26 cellular contexts compared by ENCODE assay signal in the genomic region with DNA sequence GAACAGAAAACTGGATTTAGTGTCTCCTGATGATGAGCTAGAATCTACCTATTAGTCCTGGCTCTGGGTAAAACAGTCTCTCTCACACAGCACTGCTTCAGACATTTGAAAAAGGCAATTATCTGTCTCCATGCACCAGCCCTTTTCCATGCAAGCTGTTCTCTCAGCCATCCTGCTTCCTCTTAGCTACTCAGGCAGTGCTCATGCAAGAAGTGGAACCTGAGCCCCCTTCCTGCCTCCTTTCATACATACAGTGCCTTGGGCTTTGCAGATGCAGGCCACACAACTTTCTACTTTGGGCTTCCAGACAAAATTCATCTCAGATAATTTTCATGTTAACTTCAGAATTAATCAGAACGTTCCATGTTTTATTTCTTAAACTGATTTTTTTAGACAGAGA.
"Had no signal": no experiment of that assay in that cellular context is flagged by ENCODE, and none has a peak within 500 bp of the region (broad histone marks: within the 10 kb centered on the region; RNA-seq: fewer than 3 reads in every experiment).

No MANE protein-coding gene starts in this region.

- H3K27me3 Mint-ChIP-seq: activated naive CD8-positive, alpha-beta T cell; central memory CD8-positive, alpha-beta T cell had no signal

- DNase-seq: activated CD4-positive, alpha-beta T cell treated with anti-CD3 and anti-CD28 coated beads for 48 hours; activated CD8-positive, alpha-beta memory T cell treated with anti-CD3 and anti-CD28 coated beads, Interleukin-2, amount 50 U/mL, for 4 hours; activated CD8-positive, alpha-beta T cell treated with anti-CD3 and anti-CD28 coated beads, Interleukin-2, amount 10 ng/mL, durations not matched to agents 7 days and 5 days; activated gamma-delta T cell treated with Interleukin-2 at 50 U/mL for 16 hours; activated T-cell treated with anti-CD3 and anti-CD28 coated beads, Interleukin-2, amount 50 U/mL, for 72 hours; amniotic stem cell; body of pancreas; cortex of kidney; effector CD4-positive, alpha-beta T cell; hippocampal formation; kidney glomerular epithelial cell; lower lobe of right lung; midbrain; ovary; right lobe of liver; stimulated activated CD4-positive, alpha-beta T cell treated with anti-CD3 and anti-CD28 coated beads, Interleukin-4, amount 100 ng/mL, for 4 hours; stimulated activated CD8-positive, alpha-beta memory T cell treated with anti-CD3 and anti-CD28 coated beads, Interleukin-4, amount 100 ng/mL, for 48 hours; stimulated activated naive CD4-positive, alpha-beta T cell treated with Interleukin-2 at 50 U/mL for 16 hours; substantia nigra had no signal

- H3K27ac Mint-ChIP-seq: activated CD8-positive, alpha-beta T cell treated with anti-CD3 and anti-CD28 coated beads, Interleukin-2, amount 10 ng/mL, durations not matched to agents 7 days and 5 days; activated naive CD8-positive, alpha-beta T cell; activated T-cell treated with anti-CD3 and anti-CD28 coated beads, Interleukin-2, amount 50 U/mL, for 72 hours had no signal

- ATAC-seq: activated CD8-positive, alpha-beta T cell treated with anti-CD3 and anti-CD28 coated beads, Interleukin-2, amount 10 ng/mL, durations not matched to agents 7 days and 5 days; activated T-cell treated with anti-CD3 and anti-CD28 coated beads, Interleukin-2, amount 50 U/mL, for 72 hours; body of pancreas; lower lobe of right lung; right lobe of liver had no signal

- H3K9me3 Mint-ChIP-seq: activated T-cell treated with anti-CD3 and anti-CD28 coated beads, Interleukin-2, amount 50 U/mL, for 72 hours; central memory CD8-positive, alpha-beta T cell; neural progenitor cell had no signal

- H3K4me3 Mint-ChIP-seq: activated CD8-positive, alpha-beta T cell treated with anti-CD3 and anti-CD28 coated beads, Interleukin-2, amount 10 ng/mL, durations not matched to agents 7 days and 5 days; activated naive CD8-positive, alpha-beta T cell; activated T-cell treated with anti-CD3 and anti-CD28 coated beads, Interleukin-2, amount 50 U/mL, for 72 hours; central memory CD8-positive, alpha-beta T cell; neural progenitor cell had no signal

- H3K4me3 ChIP-seq: body of pancreas, esophagus muscularis mucosa, lower lobe of right lung, neural progenitor cell, ovary, right lobe of liver, smooth muscle cell, tibial nerve, vagina had no signal

- H3K4me1 Mint-ChIP-seq: central memory CD8-positive, alpha-beta T cell; neural progenitor cell had no signal
